ENCODE assay signal across 34 cellular contexts in the genomic region with DNA sequence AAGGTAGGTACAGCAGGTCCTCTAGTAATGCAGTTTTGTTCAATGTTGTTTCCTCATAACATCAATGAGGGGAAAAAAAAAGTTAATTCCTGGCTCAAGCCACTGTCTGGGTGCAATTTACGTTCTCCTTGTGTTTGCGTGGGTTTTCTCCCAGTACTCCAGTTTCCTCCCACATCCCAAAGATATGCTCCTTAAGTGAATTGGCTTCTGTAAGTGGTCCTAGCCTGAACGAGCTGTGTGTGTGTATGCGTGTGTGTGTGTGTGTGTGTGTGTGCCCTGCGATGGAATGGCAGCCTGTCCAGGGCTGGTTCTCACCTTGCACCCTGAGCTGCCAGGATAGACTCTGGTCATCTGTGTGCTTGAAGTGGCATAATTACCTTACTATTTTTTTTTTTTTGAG.
"Had no signal": no experiment of that assay in that cellular context is flagged by ENCODE, and none has a peak within 500 bp of the region (broad histone marks: within the 10 kb centered on the region; RNA-seq: fewer than 3 reads in every experiment).

No MANE protein-coding gene starts in this region.

- H3K9ac ChIP-seq: KMS-11 had no signal

- H3K4me3 ChIP-seq: MG63 had no signal

- H3K4me2 ChIP-seq: KMS-11 had no signal

- H3K9me3 ChIP-seq: MG63 had no signal

- DNase-seq: Karpas-422, Kasumi-1, MG63, MM.1S, MV-4-11, NCI-H1048, NCI-H1092, NCI-H1092 treated with DMSO at 0.1 percent for 48 hours, NCI-H1105, NCI-H1105 treated with DMSO at 0.1 percent for 48 hours, NCI-H1417, NCI-H1417 treated with DMSO at 0.1 percent for 48 hours, NCI-H1436, NCI-H1436 treated with DMSO at 0.1 percent for 48 hours, NCI-H146, NCI-H1694, NCI-H1694 treated with DMSO at 0.1 percent for 48 hours, NCI-H187, NCI-H187 treated with DMSO at 0.1 percent for 48 hours, NCI-H1930, NCI-H2029, NCI-H2029 treated with DMSO at 0.1 percent for 48 hours, NCI-H2081, NCI-H2081 treated with DMSO at 0.1 percent for 48 hours, NCI-H2107, NCI-H2171, NCI-H2171 treated with DMSO at 0.1 percent for 48 hours, NCI-H2227 treated with DMSO at 0.1 percent for 48 hours, NCI-H226, NCI-H345, NCI-H446, NCI-H446 treated with DMSO at 0.1 percent for 48 hours, NCI-H510A had no signal

- H3K36me3 ChIP-seq: MG63 had no signal

- H3K27ac ChIP-seq: KMS-11 had no signal

- H3K27me3 ChIP-seq: MG63 had no signal
